ENCODE assay signal across 9 cellular contexts in the genomic region with DNA sequence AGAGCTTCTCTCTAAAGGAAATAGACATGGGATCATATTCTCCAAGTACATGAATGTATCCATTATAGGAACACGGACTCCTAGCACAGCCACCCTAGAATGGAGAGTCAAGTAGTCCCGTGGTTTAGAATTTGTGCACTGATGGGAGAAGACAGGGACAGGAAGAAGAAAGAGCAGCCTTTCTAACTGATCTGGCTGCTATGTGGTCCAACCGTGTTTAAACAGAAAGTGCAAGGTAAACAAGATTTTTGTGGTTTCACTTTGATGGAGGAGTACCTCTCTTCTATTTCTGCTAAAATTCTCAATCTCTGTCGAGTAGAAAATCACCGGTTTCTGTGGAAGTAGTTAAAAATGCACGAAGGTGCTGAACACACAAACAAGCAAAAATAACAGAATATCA.
A peak's percentile ranks its signal among the peaks of the same experiment; 100 is the strongest.
DNase-seq lines count a peak whose midpoint lies in the region; ATAC-seq, FAIRE-seq and TF ChIP-seq lines count a peak whose summit lies in the region.
"Had no signal": no experiment of that assay in that cellular context is flagged by ENCODE, and none has a peak within 500 bp of the region (broad histone marks: within the 10 kb centered on the region; RNA-seq: fewer than 3 reads in every experiment).

No MANE protein-coding gene starts in this region.

- no peaks in the 10 kb centered on the region for H3K36me3 Mint-ChIP-seq in activated naive CD8-positive, alpha-beta T cell treated with anti-CD3 and anti-CD28 coated beads, Interleukin-2, amount 50 U/mL, for 24 hours (ENCODE audit: low read depth)
- H3K36me3 Mint-ChIP-seq in endodermal cell (ENCODE audit: low read depth) (no peaks in the 10 kb centered on the region), neural progenitor cell (no peaks in the 10 kb centered on the region)

- no peak for TF ChIP-seq CTCF in GM12865 (IDR thresholded peaks at IDR 0.05; ENCODE audit: insufficient read depth, low read depth, low read length, missing control alignments)
- TF ChIP-seq CTCF in endodermal cell (conservative IDR thresholded peaks at IDR 0.05) = no peak
- TF ChIP-seq CTCF in neural progenitor cell (IDR thresholded peaks at IDR 0.05) = no peak

- DNase-seq in GM12865 (ENCODE audit: low read depth) (peak; percentile 74), endodermal cell (no peak), neural progenitor cell (ENCODE audit: low spot score) (no peak), HTR-8/SVneo (ENCODE audit: insufficient read length, low spot score) (no peak)
- DNase-seq in activated naive CD8-positive, alpha-beta T cell treated with anti-CD3 and anti-CD28 coated beads, Interleukin-2, amount 50 U/mL, for 24 hours = no peak
- no peak for DNase-seq in effector CD8-positive, alpha-beta T cell (lab: John Stamatoyannopoulos, UW)

- no peaks in the 10 kb centered on the region for H3K79me2 ChIP-seq in neural progenitor cell (ENCODE audit: low read depth)

- H3K27ac Mint-ChIP-seq in activated naive CD8-positive, alpha-beta T cell treated with anti-CD3 and anti-CD28 coated beads, Interleukin-2, amount 50 U/mL, for 24 hours = no peak overlapping the region
- H3K27ac Mint-ChIP-seq in endodermal cell (no peak overlapping the region), neural progenitor cell (no peak overlapping the region)

- H2AFZ ChIP-seq in neural progenitor cell (replicated peaks) = no peak overlapping the region

- H3K4me1 ChIP-seq in endodermal cell (ENCODE audit: control insufficient read depth, insufficient read depth, low read length) (no peaks in the 10 kb centered on the region), neural progenitor cell (no peaks in the 10 kb centered on the region)

- FAIRE-seq in HTR-8/SVneo (lab: Jason Lieb, UNC) = no peak

- H3K9me3 Mint-ChIP-seq in activated naive CD8-positive, alpha-beta T cell treated with anti-CD3 and anti-CD28 coated beads, Interleukin-2, amount 50 U/mL, for 24 hours = no peaks in the 10 kb centered on the region
- H3K9me3 Mint-ChIP-seq in endodermal cell (no peaks in the 10 kb centered on the region), neural progenitor cell (no peaks in the 10 kb centered on the region)

- H3K27ac ChIP-seq in endodermal cell (ENCODE audit: low read depth, low read length) = no peak overlapping the region
- H3K27ac ChIP-seq in neural progenitor cell = no peak overlapping the region

- H3K36me3 ChIP-seq in endodermal cell (ENCODE audit: control insufficient read depth, insufficient read depth, low read length) (no peaks in the 10 kb centered on the region), neural progenitor cell (no peaks in the 10 kb centered on the region)

- H3F3A ChIP-seq in neural progenitor cell (ENCODE audit: low read depth) = peaks cover 11% of the 10 kb centered on the region

- H3K4me1 Mint-ChIP-seq in activated naive CD8-positive, alpha-beta T cell treated with anti-CD3 and anti-CD28 coated beads, Interleukin-2, amount 50 U/mL, for 24 hours = peaks cover 12% of the 10 kb centered on the region
- H3K4me1 Mint-ChIP-seq in endodermal cell (no peaks in the 10 kb centered on the region), neural progenitor cell (no peaks in the 10 kb centered on the region)

- H3K27me3 Mint-ChIP-seq in activated naive CD8-positive, alpha-beta T cell treated with anti-CD3 and anti-CD28 coated beads, Interleukin-2, amount 50 U/mL, for 24 hours = no peaks in the 10 kb centered on the region
- peaks cover 2% of the 10 kb centered on the region for H3K27me3 Mint-ChIP-seq in endodermal cell (ENCODE audit: insufficient read depth)
- no peaks in the 10 kb centered on the region for H3K27me3 Mint-ChIP-seq in neural progenitor cell (ENCODE audit: insufficient read depth, low read depth)

- H3K27me3 ChIP-seq in endodermal cell (ENCODE audit: control insufficient read depth, insufficient read depth, low read length, poor library complexity, severe bottlenecking) (no peaks in the 10 kb centered on the region), neural progenitor cell (no peaks in the 10 kb centered on the region)

- H3K4me3 ChIP-seq in GM12865 (ENCODE audit: low read depth, low read length) (peak overlapping the region; percentile 55), endodermal cell (ENCODE audit: low read length) (no peak overlapping the region), neural progenitor cell (no peak overlapping the region)

- no peaks in the 10 kb centered on the region for H4K20me1 ChIP-seq in neural progenitor cell (ENCODE audit: low read depth)

- WGBS in endodermal cell (ENCODE audit: insufficient coverage in 1 of 2, insufficient read length in 1 of 2), 2 experiments = 95 to 97% methylated on average over 3 to 6 of the region's 6 CpGs

- H3K9ac ChIP-seq in endodermal cell (ENCODE audit: extremely low read depth, low read length, poor library complexity, severe bottlenecking) = no peak overlapping the region
- no peak overlapping the region for H3K9ac ChIP-seq in neural progenitor cell

- H3K4me3 Mint-ChIP-seq in activated naive CD8-positive, alpha-beta T cell treated with anti-CD3 and anti-CD28 coated beads, Interleukin-2, amount 50 U/mL, for 24 hours = peak overlapping the region; percentile 73
- H3K4me3 Mint-ChIP-seq in endodermal cell = no peak overlapping the region
- no peak overlapping the region for H3K4me3 Mint-ChIP-seq in neural progenitor cell

- peak; percentile 96 for ATAC-seq in GM19438 (IDR thresholded peaks at IDR 0.05; ENCODE audit: low read depth, unreplicated experiment)
- peak; percentile 99 for ATAC-seq in HG03432 (IDR thresholded peaks at IDR 0.05; ENCODE audit: unreplicated experiment)
- ATAC-seq in activated naive CD8-positive, alpha-beta T cell treated with anti-CD3 and anti-CD28 coated beads, Interleukin-2, amount 50 U/mL, for 24 hours = peak; percentile 43
- ATAC-seq: Panc1 had no signal

- no peak overlapping the region for H3K4me2 ChIP-seq in neural progenitor cell

- H3K9me3 ChIP-seq in endodermal cell (ENCODE audit: control insufficient read depth, low read length) (no peaks in the 10 kb centered on the region), neural progenitor cell (ENCODE audit: low read depth) (no peaks in the 10 kb centered on the region)

Comparison
In these comparisons a context has a peak if more than half of its experiments do, and no peak if none do; other contexts are left out.
1. ATAC-seq: peak in every context shown above with its lines; median percentile 99 in HG03432; 96 in GM19438; 43 in activated naive CD8-positive, alpha-beta T cell treated with anti-CD3 and anti-CD28 coated beads, Interleukin-2, amount 50 U/mL, for 24 hours.